Comparison of ENCODE assay signal across 21 cellular contexts in the genomic region with DNA sequence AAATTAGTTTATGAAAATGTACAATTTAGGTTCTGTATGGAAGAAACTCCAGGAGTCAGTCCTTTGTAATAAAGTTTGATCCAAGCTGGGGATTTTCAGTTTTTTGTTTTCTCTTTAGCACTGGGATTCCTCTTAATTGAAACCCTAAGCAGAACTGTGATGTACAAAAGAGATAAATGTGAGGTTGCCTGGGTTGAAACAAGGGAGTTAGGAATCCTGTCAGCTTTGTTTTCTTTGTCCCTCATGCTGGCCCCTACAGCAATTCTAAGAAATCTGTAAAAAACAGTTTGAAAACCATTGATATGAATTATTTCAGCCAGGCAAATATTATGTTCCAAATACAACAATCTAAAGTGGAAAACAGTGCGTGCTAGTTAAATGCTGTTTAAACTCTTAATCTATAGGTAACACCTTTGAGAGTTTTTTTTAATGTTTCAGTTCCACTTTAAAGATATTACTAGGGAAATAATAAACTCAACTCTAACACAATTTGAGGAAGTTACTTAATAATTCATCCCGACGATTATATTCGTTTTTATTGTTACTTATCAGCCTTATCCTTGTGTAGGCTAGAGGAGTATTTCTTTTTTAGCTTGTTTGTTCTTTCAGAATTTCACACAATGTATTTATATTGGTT.
DNase-seq lines count a peak whose midpoint lies in the region; ATAC-seq and TF ChIP-seq lines count a peak whose summit lies in the region.
"Had no signal": no experiment of that assay in that cellular context is flagged by ENCODE, and none has a peak within 500 bp of the region (broad histone marks: within the 10 kb centered on the region; RNA-seq: fewer than 3 reads in every experiment).

No MANE protein-coding gene starts in this region.

- H3K4me3 Mint-ChIP-seq in memory B cell = peak overlapping the region; percentile 77
- H3K4me3 Mint-ChIP-seq: activated CD8-positive, alpha-beta T cell treated with anti-CD3 and anti-CD28 coated beads for 36 hours; central memory CD8-positive, alpha-beta T cell had no signal

- no peaks in the 10 kb centered on the region for H3K27me3 ChIP-seq in DOHH2 (ENCODE audit: control insufficient read depth, low read length)
- no peaks in the 10 kb centered on the region for H3K27me3 ChIP-seq in Karpas-422 (ENCODE audit: low read length)
- H3K27me3 ChIP-seq: BLaER1, dorsolateral prefrontal cortex had no signal

- H3K27me3 Mint-ChIP-seq in memory B cell = no peaks in the 10 kb centered on the region
- H3K27me3 Mint-ChIP-seq: activated CD8-positive, alpha-beta T cell treated with anti-CD3 and anti-CD28 coated beads for 36 hours; central memory CD8-positive, alpha-beta T cell had no signal

- peaks cover 4% of the 10 kb centered on the region; the same call in 1 of the 2 replicates for H3F3A ChIP-seq in DOHH2 (ENCODE audit: control insufficient read depth, insufficient read depth)

- H3K9me3 Mint-ChIP-seq in memory B cell = no peaks in the 10 kb centered on the region
- H3K9me3 Mint-ChIP-seq: central memory CD8-positive, alpha-beta T cell had no signal

- H3K9ac ChIP-seq in Karpas-422 (ENCODE audit: low read length) = peak overlapping the region; percentile 45
- H3K9ac ChIP-seq: BLaER1 had no signal

- H4K20me1 ChIP-seq in DOHH2 (ENCODE audit: control insufficient read depth, insufficient read depth, low read depth, low read length) = no peaks in the 10 kb centered on the region
- H4K20me1 ChIP-seq in Karpas-422 (ENCODE audit: insufficient read depth, low read depth, low read length) = no peaks in the 10 kb centered on the region
- H4K20me1 ChIP-seq: BLaER1 had no signal

- no peaks in the 10 kb centered on the region for H3K9me3 ChIP-seq in DOHH2 (ENCODE audit: control insufficient read depth, insufficient read depth, low read length)
- no peaks in the 10 kb centered on the region for H3K9me3 ChIP-seq in Karpas-422 (ENCODE audit: low read length)
- H3K9me3 ChIP-seq: BLaER1, Caco-2, psoas muscle had no signal

- ATAC-seq in GM21423 (IDR thresholded peaks at IDR 0.05; ENCODE audit: unreplicated experiment) (peak; percentile 62), memory B cell (ENCODE audit: low read depth) (peak; percentile 74), GM18519 (IDR thresholded peaks at IDR 0.05; ENCODE audit: low FRiP score, unreplicated experiment) (no peak), HG02870 (IDR thresholded peaks at IDR 0.05; ENCODE audit: unreplicated experiment) (no peak)
- ATAC-seq: activated CD8-positive, alpha-beta T cell treated with anti-CD3 and anti-CD28 coated beads for 36 hours; psoas muscle had no signal

- H3K79me2 ChIP-seq in DOHH2 (ENCODE audit: control insufficient read depth, low read length) (no peaks in the 10 kb centered on the region), Karpas-422 (ENCODE audit: low read length) (no peaks in the 10 kb centered on the region)

- H3K36me3 Mint-ChIP-seq in memory B cell = peaks cover 9% of the 10 kb centered on the region

- TF ChIP-seq CTCF in DOHH2 (IDR thresholded peaks at IDR 0.05; ENCODE audit: low read depth, low read length, poor library complexity, severe bottlenecking) = no peak

- H2AFZ ChIP-seq in Karpas-422 (ENCODE audit: low read length) = peak overlapping the region; percentile 77

- H3K4me1 Mint-ChIP-seq in memory B cell = peaks cover 18% of the 10 kb centered on the region
- H3K4me1 Mint-ChIP-seq: central memory CD8-positive, alpha-beta T cell had no signal

- peaks cover 26% of the 10 kb centered on the region for H3K4me1 ChIP-seq in DOHH2 (ENCODE audit: control insufficient read depth, low read length)
- H3K4me1 ChIP-seq in Karpas-422 (ENCODE audit: low read length) = peaks cover 22% of the 10 kb centered on the region
- H3K4me1 ChIP-seq: BLaER1, psoas muscle had no signal

- H3K4me2 ChIP-seq in DOHH2 (ENCODE audit: low read length) (peak overlapping the region; percentile 68), Karpas-422 (ENCODE audit: low read depth, low read length, poor library complexity, severe bottlenecking) (peak overlapping the region; percentile 76)
- H3K4me2 ChIP-seq: BLaER1 had no signal

- peak overlapping the region; percentile 54 for H3K27ac ChIP-seq in DOHH2 (ENCODE audit: low read depth, low read length)
- H3K27ac ChIP-seq in Karpas-422 (ENCODE audit: low read length) = peak overlapping the region; percentile 70
- H3K27ac ChIP-seq: BLaER1, dorsolateral prefrontal cortex, psoas muscle had no signal

- H3K4me3 ChIP-seq in DOHH2 (ENCODE audit: low read length) (peak overlapping the region; percentile 53), Karpas-422 (ENCODE audit: low read length) (peak overlapping the region; percentile 55)
- H3K4me3 ChIP-seq: BLaER1, dorsolateral prefrontal cortex, psoas muscle had no signal

- DNase-seq in Karpas-422 (peak; percentile 58), memory B cell (ENCODE audit: low spot score in 2 of 2) (no peak), T-helper 1 cell (no peak)
- no peak for DNase-seq in effector CD8-positive, alpha-beta T cell (lab: John Stamatoyannopoulos, UW)
- DNase-seq: activated CD4-positive, CD25-positive, alpha-beta regulatory T cell treated with anti-CD3 and anti-CD28 coated beads, Interleukin-2, amount 50 U/mL, for 72 hours; activated CD8-positive, alpha-beta T cell treated with anti-CD3 and anti-CD28 coated beads for 36 hours; Caco-2; DMS79 treated with DMSO at 0.1 percent for 48 hours; dorsolateral prefrontal cortex; GOT3; mammary epithelial cell; NCI-H1105 treated with DMSO at 0.1 percent for 48 hours; NCI-H446; psoas muscle; SHP77 treated with DMSO at 0.1 percent for 48 hours had no signal

- H3K9me2 ChIP-seq in DOHH2 (replicated peaks; ENCODE audit: control insufficient read depth, low read length) = no peaks in the 10 kb centered on the region
- no peaks in the 10 kb centered on the region for H3K9me2 ChIP-seq in Karpas-422 (replicated peaks; ENCODE audit: insufficient read depth, low read length)

- H3K27ac Mint-ChIP-seq in memory B cell = peak overlapping the region; percentile 45
- H3K27ac Mint-ChIP-seq: activated CD8-positive, alpha-beta T cell treated with anti-CD3 and anti-CD28 coated beads for 36 hours had no signal

- H3K36me3 ChIP-seq in DOHH2 (ENCODE audit: control insufficient read depth, low read length) (peaks cover 8% of the 10 kb centered on the region; the same call in 1 of the 2 replicates), Karpas-422 (ENCODE audit: insufficient read depth, low read length) (no peaks in the 10 kb centered on the region)

Comparison
In these comparisons a context has a peak if more than half of its experiments do, and no peak if none do; other contexts are left out.
1. ATAC-seq: peak in GM21423 (single experiment) and memory B cell (single experiment); none in GM18519 (single experiment) and HG02870 (single experiment).